8 cellular contexts compared by ENCODE assay signal in the genomic region with DNA sequence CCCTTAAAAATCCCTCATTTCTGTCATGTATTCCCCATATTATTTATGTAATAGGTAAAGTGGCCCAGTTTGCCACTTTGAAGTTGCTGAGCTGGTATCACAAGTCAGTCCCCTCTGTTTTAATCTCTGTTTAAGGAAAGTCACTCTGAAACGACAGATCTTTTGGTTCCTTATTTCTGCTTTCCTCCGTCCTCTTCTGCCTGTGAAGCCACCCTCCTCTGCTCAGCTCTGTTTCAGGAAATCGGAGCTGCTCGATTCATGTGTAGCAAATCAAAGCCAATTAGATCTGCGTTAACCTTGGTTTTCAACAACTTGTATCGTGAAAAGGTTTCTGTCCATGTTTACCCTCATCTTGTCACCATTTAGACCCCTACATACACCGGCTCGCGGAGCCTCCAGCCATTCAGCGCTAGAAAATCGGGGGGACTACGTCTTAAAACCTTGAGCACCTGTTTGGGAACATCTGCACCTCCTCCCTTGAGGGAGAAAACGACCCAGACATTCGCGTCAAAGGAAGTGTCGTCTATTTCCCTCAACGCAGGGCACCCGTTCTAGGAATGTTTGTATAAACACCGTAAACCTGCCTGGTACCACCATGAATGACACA. TPM values are rescaled to one million over a fixed set of nuclear protein-coding genes. Genes with fewer than 3 reads are reported as not detected.
DNase-seq lines count a peak whose midpoint lies in the region; ATAC-seq lines count a peak whose summit lies in the region.

No MANE protein-coding gene starts in this region.

- peak overlapping the region; percentile 57 for H3K9ac ChIP-seq in HUES64 (ENCODE audit: low read depth, low read length)

- no peaks in the 10 kb centered on the region for H3K27me3 ChIP-seq in HUES64 (ENCODE audit: insufficient read depth, low read length)
- H3K27me3 ChIP-seq in neuron (ENCODE audit: insufficient read depth, low read length), result no peaks in the 10 kb centered on the region

- H2AFZ ChIP-seq in neuron (ENCODE audit: low read depth, low read length), result peak overlapping the region; percentile 66

- ATAC-seq in GM21447 (IDR thresholded peaks at IDR 0.05; ENCODE audit: unreplicated experiment), result peak; percentile 34

- DNase-seq in EH (ENCODE audit: low read depth), result peak; percentile 4
- DNase-seq in SW480 (ENCODE audit: low spot score), result peak; percentile 25
- DNase-seq in fibroblast of peridontal ligament (ENCODE audit: extremely low read depth), result peak; percentile 29
- no peak for DNase-seq in kidney glomerular epithelial cell (lab: John Stamatoyannopoulos, UW)
- DNase-seq in pons (ENCODE audit: low spot score), result no peak

- H3K36me3 ChIP-seq in HUES64 (ENCODE audit: insufficient read depth, low read length) (peaks cover 6% of the 10 kb centered on the region; the same call in 1 of the 2 replicates), neuron (ENCODE audit: insufficient read depth, low read length) (peaks cover 12% of the 10 kb centered on the region)

- 7% methylated on average over 19 of the region's 19 CpGs for WGBS in HUES64

- peak overlapping the region; percentile 48; the same call in 1 of the 2 replicates for H3K27ac ChIP-seq in HUES64 (ENCODE audit: low read depth, low read length)

- H3K4me3 ChIP-seq in HUES64 (ENCODE audit: low read length) (peak overlapping the region; percentile 73), neuron (ENCODE audit: low read length) (peak overlapping the region; percentile 93)

- no peaks in the 10 kb centered on the region for H3K9me3 ChIP-seq in HUES64 (ENCODE audit: insufficient read depth, low read depth, low read length)
- H3K9me3 ChIP-seq in neuron (ENCODE audit: low read length), result peaks cover 4% of the 10 kb centered on the region

- H3K4me1 ChIP-seq in HUES64 (ENCODE audit: insufficient read depth, low read length) (peaks cover 36% of the 10 kb centered on the region), neuron (ENCODE audit: insufficient read depth, low read length) (peaks cover 23% of the 10 kb centered on the region)

RNA-seq across cellular contexts. Expression of a gene that starts 0.6 kb away (rescaled TPM):
- polyA plus RNA-seq in HUES64 (2013, experiment 1 of 2), result 127 TPM
- 133 TPM for polyA plus RNA-seq in HUES64 (2013, experiment 2 of 2)

Comparison
In these comparisons a context has a peak if more than half of its experiments do, and no peak if none do; other contexts are left out.
1. DNase-seq: peak in EH (single experiment), SW480 (single experiment) and fibroblast of peridontal ligament (single experiment); none in kidney glomerular epithelial cell (single experiment) and pons (single experiment).